Comparison of ENCODE assay signal across 8 cellular contexts in the genomic region with DNA sequence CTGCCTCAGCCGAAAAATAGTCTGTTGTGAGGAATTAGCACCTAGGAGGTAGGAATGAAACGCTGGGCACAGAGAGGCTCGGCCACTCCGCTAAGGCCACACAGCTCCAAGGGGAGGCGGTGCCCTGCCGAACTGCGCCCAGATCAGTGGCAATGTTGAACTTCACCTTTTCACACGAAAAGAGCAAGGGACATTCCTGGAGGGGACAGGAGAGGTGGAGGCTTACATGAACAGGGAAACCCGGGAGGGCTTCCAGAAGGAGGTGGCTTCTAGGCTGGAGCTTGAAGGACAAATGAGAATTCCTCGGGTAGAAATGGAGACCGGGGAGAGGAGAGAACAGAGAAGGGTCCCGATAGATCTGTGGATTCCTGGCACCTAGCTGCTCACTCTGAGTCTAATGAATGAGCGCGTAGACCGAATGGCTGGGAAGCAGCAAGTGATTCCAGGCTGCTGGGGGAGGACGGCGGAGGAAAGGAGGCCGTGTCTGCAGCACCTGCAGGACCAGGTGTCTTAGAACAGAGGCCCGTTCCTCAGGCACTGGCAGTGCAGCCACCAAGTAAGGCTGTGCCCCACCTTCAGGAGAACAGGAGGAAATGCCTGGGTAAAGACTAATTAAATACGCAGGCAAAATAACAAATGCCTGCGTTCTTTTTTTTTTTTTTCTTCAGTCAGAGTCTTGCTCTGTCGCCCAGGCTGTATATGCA. TPM values are rescaled to one million over a fixed set of nuclear protein-coding genes. Genes with fewer than 3 reads are reported as not detected.
A peak's percentile ranks its signal among the peaks of the same experiment; 100 is the strongest.
DNase-seq lines count a peak whose midpoint lies in the region; ATAC-seq and TF ChIP-seq lines count a peak whose summit lies in the region.

No MANE protein-coding gene starts in this region.

- peak overlapping the region; percentile 87 for H3K4me3 Mint-ChIP-seq in nephron progenitor cell

- H3K36me3 Mint-ChIP-seq in nephron progenitor cell (ENCODE audit: low read depth) = no peaks in the 10 kb centered on the region

- H3K36me3 ChIP-seq in esophagus squamous epithelium (peaks cover 0 to 2% (median 0%) of the 10 kb centered on the region in 3 donors), vagina (no peaks in the 10 kb centered on the region)

- H3K27me3 ChIP-seq in esophagus squamous epithelium = no peaks in the 10 kb centered on the region
- no peaks in the 10 kb centered on the region for H3K27me3 ChIP-seq in vagina

- H3K4me1 ChIP-seq in esophagus squamous epithelium = peaks cover 16 to 46% (median 35%) of the 10 kb centered on the region in 3 donors
- peaks cover 45% of the 10 kb centered on the region for H3K4me1 ChIP-seq in vagina

- TF ChIP-seq POLR2A in esophagus squamous epithelium (IDR thresholded peaks at IDR 0.05) = peak in 1 of 4 donors; percentile 42
- TF ChIP-seq POLR2A in vagina (IDR thresholded peaks at IDR 0.05) = no peak

- DNase-seq in NCI-H1092 treated with DMSO at 0.1 percent for 48 hours (lab: John Stamatoyannopoulos, UW) = peak; percentile 13
- no peak for DNase-seq in NCI-H1092 (lab: John Stamatoyannopoulos, UW)
- DNase-seq in NCI-H748 (lab: John Stamatoyannopoulos, UW; ENCODE audit: unreplicated experiment) = peak; percentile 50
- peak; percentile 25 for DNase-seq in activated T-cell treated with anti-CD3 and anti-CD28 coated beads for 4 hours
- no peak for DNase-seq in esophagus squamous epithelium (lab: John Stamatoyannopoulos, UW)
- no peak for DNase-seq in nephron progenitor cell
- DNase-seq in vagina (ENCODE audit: extremely low spot score in 2 of 2) = no peak

- peak in 5 of 6 experiments; percentile 30 to 65 (median 58) for TF ChIP-seq CTCF in esophagus squamous epithelium (IDR thresholded peaks at IDR 0.05)
- peak; percentile 17 for TF ChIP-seq CTCF in nephron progenitor cell (IDR thresholded peaks at IDR 0.05)
- no peak for TF ChIP-seq CTCF in vagina (IDR thresholded peaks at IDR 0.05)

- H3K4me3 ChIP-seq in esophagus squamous epithelium = peak overlapping the region; percentile 84 to 98 (median 90)
- H3K4me3 ChIP-seq in vagina = peak overlapping the region; percentile 66 to 67

- WGBS in esophagus squamous epithelium, 2 donors = 9 to 11% methylated on average over 21 to 22 of the region's 22 CpGs

- peaks cover 15% of the 10 kb centered on the region for H3K27me3 Mint-ChIP-seq in nephron progenitor cell (ENCODE audit: low read depth, poor library complexity)

- H3K27ac ChIP-seq in esophagus squamous epithelium (peak overlapping the region; percentile 95 to 98 (median 97)), vagina (peak overlapping the region; percentile 91)

- no peaks in the 10 kb centered on the region for H3K9me3 Mint-ChIP-seq in nephron progenitor cell

- ATAC-seq in HG02943 (IDR thresholded peaks at IDR 0.05; ENCODE audit: low read depth, unreplicated experiment) = peak; percentile 23

- peaks cover 39% of the 10 kb centered on the region for H3K4me1 Mint-ChIP-seq in nephron progenitor cell

- H3K9me3 ChIP-seq in esophagus squamous epithelium (no peaks in the 10 kb centered on the region), vagina (no peaks in the 10 kb centered on the region)

- no peak overlapping the region for H3K27ac Mint-ChIP-seq in nephron progenitor cell

- intact Hi-C loops in esophagus squamous epithelium (cut with DNase I) = loop anchor here (10.0 kb wide), 1 partner anchor 189 kb away; no protein-coding TSS in a partner anchor
- intact Hi-C loops in vagina (cut with DNase I) = loop anchor here (5.0 kb wide), 1 partner anchor 41 kb away; no protein-coding TSS in a partner anchor

RNA-seq across cellular contexts. Expression of gene SLC38A10, which starts 0.7 kb away (rescaled TPM):
- total RNA-seq in esophagus squamous epithelium = 10 to 100 TPM; 37.8 to 49.8 (median 45.3) TPM
- total RNA-seq in vagina = 67.5 TPM

RNA-seq across cellular contexts. Expression of gene NDUFAF8, which starts 56.7 kb away (rescaled TPM):
- total RNA-seq in esophagus squamous epithelium = 10 to 100 TPM; 22.0 to 67.0 (median 34.3) TPM
- total RNA-seq in vagina = 52.5 TPM

RNA-seq across cellular contexts. Expression of gene TEPSIN, which starts 57.0 kb away (rescaled TPM):
- 10 to 100 TPM; 16.7 to 42.9 (median 23.3) TPM for total RNA-seq in esophagus squamous epithelium
- total RNA-seq in vagina = 35.4 TPM

Comparison
In these comparisons a context has a peak if more than half of its experiments do, and no peak if none do; other contexts are left out.
1. DNase-seq: peak in NCI-H1092 treated with DMSO at 0.1 percent for 48 hours (single experiment), NCI-H748 (single experiment) and activated T-cell treated with anti-CD3 and anti-CD28 coated beads for 4 hours (single experiment); none in NCI-H1092 (single experiment), esophagus squamous epithelium (single experiment), nephron progenitor cell (single experiment) and vagina (0 of 2).
2. CTCF ChIP-seq: peak in esophagus squamous epithelium (5 of 6) and nephron progenitor cell (single experiment); none in vagina (0 of 3).